In the genomic region with DNA sequence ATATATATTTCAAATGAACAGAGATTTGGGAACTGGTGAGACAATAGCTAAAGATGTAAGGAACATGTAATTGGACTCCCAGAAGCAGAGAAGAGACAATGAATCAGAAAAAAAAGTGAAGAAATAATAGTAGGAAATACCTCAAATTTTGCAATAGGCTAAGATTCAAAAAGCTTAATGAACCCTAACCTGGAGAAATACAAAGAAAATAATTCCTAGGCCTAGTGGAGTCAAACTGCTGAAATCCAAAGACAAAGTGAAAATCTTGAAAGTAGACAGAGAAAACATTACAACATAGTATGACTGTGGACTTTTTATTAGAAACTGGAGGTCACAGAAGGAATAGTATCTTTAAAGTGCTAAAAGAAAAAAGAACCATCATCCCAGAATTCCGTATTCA, we compare ENCODE assay signal across 23 cellular contexts.
"Had no signal": no experiment of that assay in that cellular context is flagged by ENCODE, and none has a peak within 500 bp of the region (broad histone marks: within the 10 kb centered on the region; RNA-seq: fewer than 3 reads in every experiment).

No MANE protein-coding gene starts in this region.

- ATAC-seq: activated CD4-positive, alpha-beta T cell treated with anti-CD3 and anti-CD28 coated beads for 36 hours; activated CD8-positive, alpha-beta memory T cell treated with anti-CD3 and anti-CD28 coated beads, Interleukin-2, amount 10 ng/mL, durations not matched to agents 7 days and 5 days; activated CD8-positive, alpha-beta T cell treated with anti-CD3 and anti-CD28 coated beads, Interleukin-2, amount 10 ng/mL, durations not matched to agents 7 days and 5 days; activated naive CD8-positive, alpha-beta T cell treated with anti-CD3 and anti-CD28 coated beads, Interleukin-2, amount 50 U/mL, for 24 hours; T-helper 17 cell had no signal

- DNase-seq: activated CD4-positive, alpha-beta memory T cell treated with anti-CD3 and anti-CD28 coated beads for 36 hours; activated CD4-positive, alpha-beta T cell treated with anti-CD3 and anti-CD28 coated beads for 36 hours; activated CD4-positive, alpha-beta T cell treated with anti-CD3 and anti-CD28 coated beads, Interleukin-2, amount 10 ng/mL, durations not matched to agents 24 days and 14 days; activated CD4-positive, CD25-positive, alpha-beta regulatory T cell; activated CD4-positive, CD25-positive, alpha-beta regulatory T cell treated with anti-CD3 and anti-CD28 coated beads, Interleukin-2, amount 50 U/mL, for 72 hours; activated CD8-positive, alpha-beta memory T cell treated with anti-CD3 and anti-CD28 coated beads, Interleukin-2, amount 10 ng/mL, durations not matched to agents 7 days and 5 days; activated CD8-positive, alpha-beta memory T cell treated with anti-CD3 and anti-CD28 coated beads, Interleukin-2, amount 50 U/mL, for 4 hours; activated CD8-positive, alpha-beta T cell treated with anti-CD3 and anti-CD28 coated beads, Interleukin-2, amount 10 ng/mL, durations not matched to agents 7 days and 5 days; activated effector memory CD4-positive, alpha-beta T cell treated with anti-CD3 and anti-CD28 coated beads, Interleukin-2, amount 50 U/mL, for 16 hours; activated naive CD4-positive, alpha-beta T cell treated with anti-CD3 and anti-CD28 coated beads for 36 hours; activated naive CD8-positive, alpha-beta T cell treated with anti-CD3 and anti-CD28 coated beads for 36 hours; activated naive CD8-positive, alpha-beta T cell treated with anti-CD3 and anti-CD28 coated beads, Interleukin-2, amount 50 U/mL, for 24 hours; activated T-cell treated with anti-CD3 and anti-CD28 coated beads, Interleukin-2, amount 50 U/mL, for 1 hour; activated T-cell treated with anti-CD3 and anti-CD28 coated beads, Interleukin-2, amount 50 U/mL, for 48 hours; caudate nucleus; effector CD8-positive, alpha-beta T cell; esophagus squamous epithelium; head of caudate nucleus; T-helper 1 cell; T-helper 17 cell; T1000 had no signal

- H3K27ac ChIP-seq: ascending aorta, epithelial cell of prostate, esophagus squamous epithelium had no signal

- H3K4me1 ChIP-seq: ascending aorta, esophagus squamous epithelium had no signal

- H3K9me3 ChIP-seq: ascending aorta, esophagus squamous epithelium had no signal

- H3K4me3 ChIP-seq: ascending aorta, esophagus squamous epithelium had no signal

- H3K27me3 ChIP-seq: ascending aorta, esophagus squamous epithelium had no signal

- H3K36me3 ChIP-seq: ascending aorta had no signal
